ENCODE assay signal across 1 cellular context in the genomic region with DNA sequence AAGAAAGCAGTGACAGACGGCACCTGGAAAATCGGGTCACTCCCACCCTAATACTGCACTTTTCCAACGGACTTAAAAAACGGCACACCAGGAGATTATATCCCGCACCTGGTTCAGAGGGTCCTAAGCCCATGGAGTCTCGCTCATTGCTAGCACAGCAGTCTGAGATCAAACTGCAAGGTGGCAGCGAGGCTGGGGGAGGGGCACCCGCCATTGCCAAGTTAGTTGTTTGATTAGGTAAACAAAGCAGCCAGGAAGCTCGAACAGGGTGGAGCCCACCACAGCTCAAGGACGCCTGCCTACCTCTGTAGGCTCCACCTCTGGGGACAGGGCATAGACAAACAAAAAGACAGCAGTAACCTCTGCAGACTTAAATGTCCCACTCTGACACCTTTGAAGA.
TF ChIP-seq lines count a peak whose summit lies in the region.
"Not testable (repeated sequence)": the region's sequence is repeated elsewhere in the genome, so short reads cannot be mapped to it uniquely, and the experiment has no call there.

No MANE protein-coding gene starts in this region.

TF ChIP-seq in HepG2, 621 proteins besides CTCF, POLR2A, EP300 and RAD21 (continued from another document):
- TF ChIP-seq, protein P1, sequence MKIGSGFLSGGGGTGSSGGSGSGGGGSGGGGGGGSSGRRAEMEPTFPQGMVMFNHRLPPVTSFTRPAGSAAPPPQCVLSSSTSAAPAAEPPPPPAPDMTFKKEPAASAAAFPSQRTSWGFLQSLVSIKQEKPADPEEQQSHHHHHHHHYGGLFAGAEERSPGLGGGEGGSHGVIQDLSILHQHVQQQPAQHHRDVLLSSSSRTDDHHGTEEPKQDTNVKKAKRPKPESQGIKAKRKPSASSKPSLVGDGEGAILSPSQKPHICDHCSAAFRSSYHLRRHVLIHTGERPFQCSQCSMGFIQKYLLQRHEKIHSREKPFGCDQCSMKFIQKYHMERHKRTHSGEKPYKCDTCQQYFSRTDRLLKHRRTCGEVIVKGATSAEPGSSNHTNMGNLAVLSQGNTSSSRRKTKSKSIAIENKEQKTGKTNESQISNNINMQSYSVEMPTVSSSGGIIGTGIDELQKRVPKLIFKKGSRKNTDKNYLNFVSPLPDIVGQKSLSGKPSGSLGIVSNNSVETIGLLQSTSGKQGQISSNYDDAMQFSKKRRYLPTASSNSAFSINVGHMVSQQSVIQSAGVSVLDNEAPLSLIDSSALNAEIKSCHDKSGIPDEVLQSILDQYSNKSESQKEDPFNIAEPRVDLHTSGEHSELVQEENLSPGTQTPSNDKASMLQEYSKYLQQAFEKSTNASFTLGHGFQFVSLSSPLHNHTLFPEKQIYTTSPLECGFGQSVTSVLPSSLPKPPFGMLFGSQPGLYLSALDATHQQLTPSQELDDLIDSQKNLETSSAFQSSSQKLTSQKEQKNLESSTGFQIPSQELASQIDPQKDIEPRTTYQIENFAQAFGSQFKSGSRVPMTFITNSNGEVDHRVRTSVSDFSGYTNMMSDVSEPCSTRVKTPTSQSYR (CRISPR knock-in tag; IDR thresholded peaks at IDR 0.05; ENCODE audit: borderline replicate concordance) = peak; percentile 81; the same call in 1 of the 2 replicates
- not testable (repeated sequence) for TF ChIP-seq FOXA1 (IDR thresholded peaks at IDR 0.05)
- TF ChIP-seq FOXA1 (CRISPR knock-in tag; IDR thresholded peaks at IDR 0.05) (0 out of 2 replicates have a peak, but pooled peaks have one; percentile 25), FOXA3 (CRISPR knock-in tag; IDR thresholded peaks at IDR 0.05) (peak; percentile 40; the same call in 1 of the 2 replicates)
- TF ChIP-seq, protein P2, sequence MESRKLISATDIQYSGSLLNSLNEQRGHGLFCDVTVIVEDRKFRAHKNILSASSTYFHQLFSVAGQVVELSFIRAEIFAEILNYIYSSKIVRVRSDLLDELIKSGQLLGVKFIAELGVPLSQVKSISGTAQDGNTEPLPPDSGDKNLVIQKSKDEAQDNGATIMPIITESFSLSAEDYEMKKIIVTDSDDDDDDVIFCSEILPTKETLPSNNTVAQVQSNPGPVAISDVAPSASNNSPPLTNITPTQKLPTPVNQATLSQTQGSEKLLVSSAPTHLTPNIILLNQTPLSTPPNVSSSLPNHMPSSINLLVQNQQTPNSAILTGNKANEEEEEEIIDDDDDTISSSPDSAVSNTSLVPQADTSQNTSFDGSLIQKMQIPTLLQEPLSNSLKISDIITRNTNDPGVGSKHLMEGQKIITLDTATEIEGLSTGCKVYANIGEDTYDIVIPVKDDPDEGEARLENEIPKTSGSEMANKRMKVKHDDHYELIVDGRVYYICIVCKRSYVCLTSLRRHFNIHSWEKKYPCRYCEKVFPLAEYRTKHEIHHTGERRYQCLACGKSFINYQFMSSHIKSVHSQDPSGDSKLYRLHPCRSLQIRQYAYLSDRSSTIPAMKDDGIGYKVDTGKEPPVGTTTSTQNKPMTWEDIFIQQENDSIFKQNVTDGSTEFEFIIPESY (CRISPR knock-in tag; IDR thresholded peaks at IDR 0.05) = peak; percentile 75; the same call in 1 of the 2 replicates
- TF ChIP-seq, protein P3, sequence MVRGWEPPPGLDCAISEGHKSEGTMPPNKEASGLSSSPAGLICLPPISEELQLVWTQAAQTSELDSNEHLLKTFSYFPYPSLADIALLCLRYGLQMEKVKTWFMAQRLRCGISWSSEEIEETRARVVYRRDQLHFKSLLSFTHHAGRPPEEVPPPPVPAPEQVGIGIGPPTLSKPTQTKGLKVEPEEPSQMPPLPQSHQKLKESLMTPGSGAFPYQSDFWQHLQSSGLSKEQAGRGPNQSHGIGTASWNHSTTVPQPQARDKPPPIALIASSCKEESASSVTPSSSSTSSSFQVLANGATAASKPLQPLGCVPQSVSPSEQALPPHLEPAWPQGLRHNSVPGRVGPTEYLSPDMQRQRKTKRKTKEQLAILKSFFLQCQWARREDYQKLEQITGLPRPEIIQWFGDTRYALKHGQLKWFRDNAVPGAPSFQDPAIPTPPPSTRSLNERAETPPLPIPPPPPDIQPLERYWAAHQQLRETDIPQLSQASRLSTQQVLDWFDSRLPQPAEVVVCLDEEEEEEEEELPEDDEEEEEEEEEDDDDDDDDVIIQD (CRISPR knock-in tag; IDR thresholded peaks at IDR 0.05; ENCODE audit: low read depth) = peak; percentile 45; the same call in 1 of the 2 replicates
TF ChIP-seq in HepG2: peak in this region for 6; not testable (repeated sequence) for 615.
